Comparison of ENCODE assay signal across 20 cellular contexts in the genomic region with DNA sequence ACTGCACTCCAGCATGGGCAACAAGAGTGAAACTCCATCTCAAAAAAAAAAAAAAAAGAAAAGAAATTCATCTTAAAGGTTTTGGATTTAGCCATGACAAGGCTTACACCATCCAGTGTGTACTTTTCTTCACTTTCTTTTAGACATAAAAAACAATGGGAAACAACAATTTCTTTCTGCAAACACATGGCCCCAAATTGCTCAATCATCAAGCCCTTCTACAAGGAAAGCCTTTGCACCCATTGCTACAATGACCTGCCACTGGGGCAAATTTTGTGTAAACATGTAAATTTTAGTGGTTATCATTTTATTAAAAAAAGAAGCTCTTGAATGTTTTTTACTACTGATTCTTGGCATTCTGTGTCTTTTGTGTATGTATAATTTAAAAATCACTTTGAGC.
DNase-seq lines count a peak whose midpoint lies in the region; ATAC-seq and TF ChIP-seq lines count a peak whose summit lies in the region.
"Had no signal": no experiment of that assay in that cellular context is flagged by ENCODE, and none has a peak within 500 bp of the region (broad histone marks: within the 10 kb centered on the region; RNA-seq: fewer than 3 reads in every experiment).

No MANE protein-coding gene starts in this region.

- no peaks in the 10 kb centered on the region for H3K9me3 ChIP-seq in liver (ENCODE audit: control insufficient read depth in 4 of 4, low read length in 3 of 4)
- H3K9me3 ChIP-seq: BE2C, BLaER1 had no signal

- no peak overlapping the region for H3K9ac ChIP-seq in liver (ENCODE audit: low read depth in 1 of 2, low read length in 2 of 2)
- H3K9ac ChIP-seq: BLaER1 had no signal

- H3K27me3 ChIP-seq in liver (ENCODE audit: control insufficient read depth in 4 of 4, insufficient read depth in 4 of 4, low read length in 3 of 4): no peaks in the 10 kb centered on the region
- H3K27me3 ChIP-seq: BE2C, BLaER1 had no signal

- no peak overlapping the region for H3K4me3 ChIP-seq in liver (ENCODE audit: low read depth in 1 of 3, low read length in 3 of 3)
- H3K4me3 ChIP-seq: BLaER1 had no signal

- DNase-seq in caudate nucleus (lab: John Stamatoyannopoulos, UW) (no peak), left lobe of liver (ENCODE audit: low spot score) (no peak), glomerular visceral epithelial cell (ENCODE audit: extremely low spot score) (no peak)
- DNase-seq: 8988T; ACHN; BE2C; C1 segment of cervical spinal cord; CD4-positive, alpha-beta memory T cell; CD4-positive, CD25-positive, alpha-beta regulatory T cell; CD8-positive, alpha-beta memory T cell; COR-L47; DMS 273 treated with DMSO at 0.1 percent for 48 hours; DMS153; DMS53; DMS79; GF-D8 had no signal

- TF ChIP-seq CTCF in liver (IDR thresholded peaks at IDR 0.05; ENCODE audit: low read depth, low read length, missing input control): no peak

- TF ChIP-seq RAD21 in liver (IDR thresholded peaks at IDR 0.05): no peak

- H3K27ac ChIP-seq in caudate nucleus (ENCODE audit: low read depth, low read length) (peak overlapping the region; percentile 6), liver (ENCODE audit: low read depth in 1 of 2, low read length in 2 of 2) (no peak overlapping the region)
- H3K27ac ChIP-seq: BLaER1 had no signal

- no peaks in the 10 kb centered on the region for H3K4me1 ChIP-seq in liver (ENCODE audit: control insufficient read depth in 4 of 4, insufficient read depth in 4 of 4, low read length in 3 of 4)
- H3K4me1 ChIP-seq: BE2C, BLaER1 had no signal

- H3K36me3 ChIP-seq in liver (ENCODE audit: control insufficient read depth in 4 of 4, insufficient read depth in 3 of 4, low read depth in 1 of 4, low read length in 3 of 4): no peaks in the 10 kb centered on the region
- H3K36me3 ChIP-seq: BE2C, BLaER1 had no signal

- ATAC-seq in left lobe of liver: peak; percentile 38
- no peak for ATAC-seq in GM21360 (IDR thresholded peaks at IDR 0.05; ENCODE audit: unreplicated experiment)
- ATAC-seq in HG03139 (IDR thresholded peaks at IDR 0.05; ENCODE audit: unreplicated experiment): no peak

TF ChIP-seq in liver, 16 proteins besides CTCF, POLR2A, EP300 and RAD21:
- TF ChIP-seq REST (IDR thresholded peaks at IDR 0.05) (no peak), HNF4A (conservative IDR thresholded peaks at IDR 0.05) (peak; percentile 19 to 26), FOXA2 (IDR thresholded peaks at IDR 0.05) (no peak)
TF ChIP-seq in liver: peak in this region for 1.
